13 cellular contexts compared by ENCODE assay signal in the genomic region with DNA sequence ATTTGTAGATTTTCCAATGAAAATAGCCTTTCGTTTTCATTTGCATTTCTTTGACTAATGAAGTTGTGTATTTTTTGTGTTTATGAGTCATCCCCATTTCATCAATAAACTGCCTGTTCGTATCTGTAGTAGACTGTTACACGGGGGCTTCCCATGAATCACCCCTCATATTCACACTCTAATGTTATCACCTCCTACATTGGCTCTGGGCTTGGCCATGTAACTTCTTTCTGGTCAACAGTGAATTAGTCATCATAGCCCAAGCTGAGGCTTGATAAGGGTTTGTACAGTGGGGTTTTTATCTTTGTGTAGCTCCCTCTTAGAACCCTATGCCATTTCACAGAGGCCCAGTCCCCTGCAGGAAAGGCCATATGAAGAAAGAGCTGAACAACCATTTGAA.
DNase-seq lines count a peak whose midpoint lies in the region; ATAC-seq and TF ChIP-seq lines count a peak whose summit lies in the region.
"Had no signal": no experiment of that assay in that cellular context is flagged by ENCODE, and none has a peak within 500 bp of the region (broad histone marks: within the 10 kb centered on the region; RNA-seq: fewer than 3 reads in every experiment).

No MANE protein-coding gene starts in this region.

- H3K27me3 Mint-ChIP-seq in T-cell = peaks cover 3 to 10% of the 10 kb centered on the region in 2 donors

- dilution Hi-C loops in mammary epithelial cell (cut with HindIII; ENCODE audit: low sequenced_read_pairs) = no loop called here

- no peak overlapping the region for H2AFZ ChIP-seq in mammary epithelial cell (ENCODE audit: low read depth, low read length)

- peaks cover 0 to 4% (median 0%) of the 10 kb centered on the region in 3 donors for H3K9me3 Mint-ChIP-seq in T-cell

- H3K9ac ChIP-seq in mammary epithelial cell (ENCODE audit: insufficient read depth, low read length) = no peak overlapping the region

- peak; percentile 17 for DNase-seq in ELF-1 (ENCODE audit: low read depth, low spot score)
- DNase-seq in HUDEP-2 (lab: John Stamatoyannopoulos, UW; ENCODE audit: unreplicated experiment in 76 of 76) = peak in 69 of 76 experiments; percentile 7 to 96 (median 69)
- DNase-seq in mammary epithelial cell = peak; percentile 83
- DNase-seq in non-pigmented ciliary epithelial cell (ENCODE audit: low read depth) = peak; percentile 53
- no peak for DNase-seq in activated CD4-positive, alpha-beta T cell treated with anti-CD3 and anti-CD28 coated beads, Interleukin-2, amount 50 U/mL, for 1 hour
- DNase-seq in ecto neural progenitor cell (ENCODE audit: low spot score) = no peak
- no peak for DNase-seq in T-cell
- no peak for DNase-seq in NCI-H748 (lab: John Stamatoyannopoulos, UW; ENCODE audit: unreplicated experiment)
- DNase-seq: C1 segment of cervical spinal cord, cerebellar nuclear complex had no signal

- H3K4me1 ChIP-seq in mammary epithelial cell (ENCODE audit: insufficient read depth, low read length) = peaks cover 9% of the 10 kb centered on the region
- H3K4me1 ChIP-seq: prostate gland had no signal

- no peaks in the 10 kb centered on the region for H3K36me3 Mint-ChIP-seq in T-cell

- H3K79me2 ChIP-seq in mammary epithelial cell (ENCODE audit: insufficient read depth, low read length) = no peaks in the 10 kb centered on the region

- ATAC-seq in T-cell (replicated peaks in 1 of 4) = no peak

- no TSS peak for BruUV-seq in mammary epithelial cell (replicated peaks; lab: Mats Ljungman, UMichigan)

- no peaks in the 10 kb centered on the region for H4K20me1 ChIP-seq in mammary epithelial cell (ENCODE audit: insufficient read depth, low read length)

- no peaks in the 10 kb centered on the region for H3K4me1 Mint-ChIP-seq in T-cell

- in situ Hi-C loops in mammary epithelial cell (cut with MboI; ENCODE audit: low sequenced_read_pairs in 2 of 2) = no loop called here

- no peaks in the 10 kb centered on the region for H3K36me3 ChIP-seq in mammary epithelial cell (ENCODE audit: insufficient read depth, low read length)
- H3K36me3 ChIP-seq: prostate gland, SJSA1, thoracic aorta had no signal

- no peak overlapping the region for H3K4me2 ChIP-seq in mammary epithelial cell (ENCODE audit: insufficient read depth, low read depth, low read length)

- H3K9me3 ChIP-seq in mammary epithelial cell (replicated peaks; ENCODE audit: insufficient read depth, low read length) = no peaks in the 10 kb centered on the region
- H3K9me3 ChIP-seq: prostate gland, SJSA1, thoracic aorta had no signal

- CTCF ChIA-PET in mammary epithelial cell (lab: Charles Lee; ENCODE audit: low non-redundant PET) = no interaction called here
- CTCF ChIA-PET in T-cell (lab: Charles Lee) = no interaction called here

- H3K27ac ChIP-seq in mammary epithelial cell (ENCODE audit: insufficient read depth, low read depth, low read length) = no peak overlapping the region
- H3K27ac ChIP-seq: prostate gland, SJSA1, thoracic aorta had no signal

- WGBS in mammary epithelial cell (ENCODE audit: low coverage, missing lambda C conversion rate) = 12% methylated on average over 3 of the region's 3 CpGs

- TF ChIP-seq CTCF in mammary epithelial cell (conservative IDR thresholded peaks at IDR 0.05 in 1 of 2, IDR thresholded peaks at IDR 0.05 in 1 of 2; ENCODE audit: extremely low read depth in 1 of 2, insufficient read depth in 1 of 2, low read depth in 1 of 2, low read length in 2 of 2) = no peak

- no peak overlapping the region for H3K27ac Mint-ChIP-seq in T-cell

- intact Hi-C loops in mammary epithelial cell (cut with micrococcal nuclease) = no loop called here

- H3K4me3 ChIP-seq in mammary epithelial cell (replicated peaks in 1 of 3; ENCODE audit: insufficient read depth in 1 of 3, low read depth in 2 of 3, low read length in 3 of 3) = no peak overlapping the region
- H3K4me3 ChIP-seq: prostate gland, SJSA1, thoracic aorta had no signal

- POLR2A ChIA-PET in T-cell (lab: Charles Lee) = no interaction called here

- no peak overlapping the region for H3K4me3 Mint-ChIP-seq in T-cell

- H3K27me3 ChIP-seq in mammary epithelial cell (ENCODE audit: insufficient read depth, low read length) = no peaks in the 10 kb centered on the region
- H3K27me3 ChIP-seq: SJSA1 had no signal

Comparison
In these comparisons a context has a peak if more than half of its experiments do, and no peak if none do; other contexts are left out.
1. DNase-seq: peak in ELF-1 (single experiment), HUDEP-2 (69 of 76), mammary epithelial cell (single experiment) and non-pigmented ciliary epithelial cell (single experiment); none in activated CD4-positive, alpha-beta T cell treated with anti-CD3 and anti-CD28 coated beads, Interleukin-2, amount 50 U/mL, for 1 hour (single experiment), ecto neural progenitor cell (single experiment), T-cell (0 of 34) and NCI-H748 (single experiment).